Comparison of ENCODE assay signal across 24 cellular contexts in genomic region chr10:30026080-30026479, GRCh38. TPM values are rescaled to one million over a fixed set of nuclear protein-coding genes. Genes with fewer than 3 reads are reported as not detected.
"Had no signal": no experiment of that assay in that cellular context is flagged by ENCODE, and none has a peak within 500 bp of the region (broad histone marks: within the 10 kb centered on the region; RNA-seq: fewer than 3 reads in every experiment).

No MANE protein-coding gene starts in this region.

- H3K27ac Mint-ChIP-seq: activated CD4-positive, alpha-beta T cell treated with anti-CD3 and anti-CD28 coated beads for 36 hours; activated naive CD4-positive, alpha-beta T cell treated with anti-CD3 and anti-CD28 coated beads, Interleukin-2, amount 10 ng/mL, durations not matched to agents 7 days and 5 days; activated T-cell treated with anti-CD3 and anti-CD28 coated beads, Interleukin-2, amount 50 U/mL, for 72 hours; brain; WTC11 had no signal

- FAIRE-seq: TTC549 had no signal

- H3K9ac ChIP-seq: SK-N-SH had no signal

- H3K9me3 Mint-ChIP-seq: activated naive CD4-positive, alpha-beta T cell treated with anti-CD3 and anti-CD28 coated beads, Interleukin-2, amount 10 ng/mL, durations not matched to agents 7 days and 5 days; activated T-cell treated with anti-CD3 and anti-CD28 coated beads, Interleukin-2, amount 50 U/mL, for 72 hours; brain; WTC11 had no signal

- H3K36me3 ChIP-seq: ovary, spleen, transverse colon, uterus had no signal

- H3K27ac ChIP-seq: foreskin keratinocyte, ovary had no signal

- H3K9me3 ChIP-seq: ovary, psoas muscle, right atrium auricular region, SK-N-SH, spleen, transverse colon, uterus had no signal

- H3K4me2 ChIP-seq: SK-N-SH had no signal

- H3K36me3 Mint-ChIP-seq: WTC11 had no signal

- H3K9me2 ChIP-seq: SK-N-SH had no signal

- DNase-seq: activated CD4-positive, alpha-beta T cell treated with anti-CD3 and anti-CD28 coated beads for 36 hours; activated CD4-positive, alpha-beta T cell treated with anti-CD3 and anti-CD28 coated beads, Interleukin-2, amount 50 U/mL, for 48 hours; activated effector memory CD4-positive, alpha-beta T cell treated with Interleukin-2 at 50 U/mL for 16 hours; activated naive CD4-positive, alpha-beta T cell treated with anti-CD3 and anti-CD28 coated beads, Interleukin-2, amount 10 ng/mL, durations not matched to agents 7 days and 5 days; activated T-cell treated with anti-CD3 and anti-CD28 coated beads, Interleukin-2, amount 50 U/mL, for 72 hours; aorta; erythroblast; foreskin keratinocyte; hippocampal formation; mesendoderm; naive thymus-derived CD4-positive, alpha-beta T cell; ovary; psoas muscle; SK-N-SH; stimulated activated CD4-positive, alpha-beta T cell treated with anti-CD3 and anti-CD28 coated beads, Interleukin-4, amount 100 ng/mL, for 24 hours; stimulated activated naive CD8-positive, alpha-beta T cell treated with anti-CD3 and anti-CD28 coated beads, Interleukin-15, Interleukin-2, amounts not matched to agents 100 U/mL and 50 U/mL, for 24 hours; substantia nigra; transverse colon; uterus had no signal

- H3K27me3 ChIP-seq: ovary, right atrium auricular region, transverse colon, uterus had no signal

- H3K4me3 Mint-ChIP-seq: activated CD4-positive, alpha-beta T cell treated with anti-CD3 and anti-CD28 coated beads for 36 hours; activated naive CD4-positive, alpha-beta T cell treated with anti-CD3 and anti-CD28 coated beads, Interleukin-2, amount 10 ng/mL, durations not matched to agents 7 days and 5 days; brain; WTC11 had no signal

- H3K4me3 ChIP-seq: ovary, psoas muscle, right atrium auricular region, transverse colon, uterus had no signal

- H3K27me3 Mint-ChIP-seq: brain had no signal

- H3K4me1 ChIP-seq: foreskin keratinocyte had no signal

RNA-seq across cellular contexts. Expression of gene JCAD, which starts 33.3 kb away (rescaled TPM):
- total RNA-seq: activated CD4-positive, alpha-beta T cell treated with anti-CD3 and anti-CD28 coated beads for 36 hours had no signal
- polyA plus RNA-seq: naive thymus-derived CD4-positive, alpha-beta T cell had no signal
